Comparison of ENCODE assay signal across 14 cellular contexts in the genomic region with DNA sequence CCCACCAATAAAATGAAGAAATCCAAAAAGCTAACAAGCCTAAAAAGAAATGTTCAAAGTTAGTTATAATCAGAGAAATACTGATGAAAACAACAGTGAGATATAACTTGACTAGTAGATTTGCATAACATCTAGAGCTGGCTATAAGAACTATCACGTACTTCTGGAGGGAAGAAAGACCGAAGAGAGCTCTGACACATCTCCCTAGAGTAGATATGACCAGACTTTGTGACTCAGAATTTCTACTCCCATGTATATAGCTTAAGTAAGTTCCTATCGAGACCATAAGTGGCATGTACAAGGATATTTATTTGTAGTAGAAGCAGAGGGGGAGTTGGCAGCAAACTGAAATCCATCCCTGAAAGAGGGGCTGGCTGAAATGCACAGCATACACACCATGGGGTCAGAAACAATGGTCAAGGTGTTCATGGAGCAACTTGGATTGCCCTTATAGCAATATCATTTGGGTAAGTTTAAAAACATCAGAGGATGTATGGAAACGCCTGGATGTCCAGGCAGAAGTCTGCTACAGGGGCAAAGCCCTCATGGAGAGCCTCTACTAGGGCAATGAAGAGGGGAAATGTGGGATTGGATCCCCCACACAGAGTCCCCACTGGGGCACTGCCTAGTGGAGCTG. TPM values are rescaled to one million over a fixed set of nuclear protein-coding genes. Genes with fewer than 3 reads are reported as not detected.
DNase-seq lines count a peak whose midpoint lies in the region; ATAC-seq and TF ChIP-seq lines count a peak whose summit lies in the region.
"Had no signal": no experiment of that assay in that cellular context is flagged by ENCODE, and none has a peak within 500 bp of the region (broad histone marks: within the 10 kb centered on the region; RNA-seq: fewer than 3 reads in every experiment).

No MANE protein-coding gene starts in this region.

- H3K27ac Mint-ChIP-seq in activated CD4-positive, alpha-beta T cell treated with anti-CD3 and anti-CD28 coated beads for 36 hours = peak overlapping the region; percentile 88
- H3K27ac Mint-ChIP-seq in natural killer cell treated with Interleukin-12 subunit alpha and Interleukin-12 subunit beta and Interleukin-15 and Interleukin-18, amount 100 ng/mL, for 72 hours = peak overlapping the region in 1 of 2 donors; percentile 47
- no peak overlapping the region for H3K27ac Mint-ChIP-seq in natural killer cell
- peak overlapping the region; percentile 92 for H3K27ac Mint-ChIP-seq in activated naive CD8-positive, alpha-beta T cell

- no peaks in the 10 kb centered on the region for H3K9me3 ChIP-seq in testis

- intact Hi-C loops in activated CD4-positive, alpha-beta T cell treated with anti-CD3 and anti-CD28 coated beads for 36 hours (cut with DNase I, micrococcal nuclease) = loop anchor here (1.0 to 10.0 kb wide), 8 partner anchors 40 to 832 kb away; a partner anchor contains a TSS
- intact Hi-C loops in natural killer cell (cut with micrococcal nuclease) (loop anchor here (5.0 kb wide), 1 partner anchor 502 kb away; no protein-coding TSS in a partner anchor), testis (cut with DNase I; ENCODE audit: low total_unique reads) (no loop called here)

- POLR2A ChIA-PET in activated CD4-positive, alpha-beta T cell treated with anti-CD3 and anti-CD28 coated beads for 36 hours (lab: Charles Lee) = interaction anchor here (0.6 to 1.1 kb wide), 5 partner anchors 21 to 237 kb away, joined by 3 to 5 read pairs (median 3); a partner anchor contains a TSS

- peaks cover 7% of the 10 kb centered on the region for H3K9me3 Mint-ChIP-seq in activated CD4-positive, alpha-beta T cell treated with anti-CD3 and anti-CD28 coated beads for 36 hours (ENCODE audit: low read depth)
- H3K9me3 Mint-ChIP-seq in natural killer cell treated with Interleukin-12 subunit alpha and Interleukin-12 subunit beta and Interleukin-15 and Interleukin-18, amount 100 ng/mL, for 72 hours = no peaks in the 10 kb centered on the region
- no peaks in the 10 kb centered on the region for H3K9me3 Mint-ChIP-seq in natural killer cell
- no peaks in the 10 kb centered on the region for H3K9me3 Mint-ChIP-seq in activated naive CD8-positive, alpha-beta T cell (ENCODE audit: low read depth)

- H3K27me3 Mint-ChIP-seq in activated CD4-positive, alpha-beta T cell treated with anti-CD3 and anti-CD28 coated beads for 36 hours = peaks cover 9% of the 10 kb centered on the region
- peaks cover 51 to 75% of the 10 kb centered on the region in 2 donors for H3K27me3 Mint-ChIP-seq in natural killer cell treated with Interleukin-12 subunit alpha and Interleukin-12 subunit beta and Interleukin-15 and Interleukin-18, amount 100 ng/mL, for 72 hours
- peaks cover 19 to 91% of the 10 kb centered on the region in 2 donors for H3K27me3 Mint-ChIP-seq in natural killer cell (ENCODE audit: low read depth in 2 of 2)
- no peaks in the 10 kb centered on the region for H3K27me3 Mint-ChIP-seq in activated naive CD8-positive, alpha-beta T cell

- no peak for TF ChIP-seq POLR2A in testis (IDR thresholded peaks at IDR 0.05)

- no peaks in the 10 kb centered on the region for H3K4me1 ChIP-seq in testis

- DNase-seq in activated CD4-positive, alpha-beta T cell treated with anti-CD3 and anti-CD28 coated beads for 36 hours = peak; percentile 47
- no peak for DNase-seq in activated CD4-positive, alpha-beta T cell treated with anti-CD3 and anti-CD28 coated beads for 1 hour
- no peak for DNase-seq in natural killer cell treated with Interleukin-12 subunit alpha and Interleukin-12 subunit beta and Interleukin-15 and Interleukin-18, amount 100 ng/mL, for 72 hours (ENCODE audit: low spot score)
- DNase-seq in natural killer cell (no peak), globus pallidus (ENCODE audit: low spot score) (no peak), SK-N-DZ (ENCODE audit: low spot score) (no peak), testis (no peak)
- DNase-seq: C1 segment of cervical spinal cord, HCEC 1CT, NCI-H1436, NCI-H2081, NCI-H510A treated with DMSO at 0.1 percent for 48 hours had no signal

- H3K36me3 ChIP-seq in testis (ENCODE audit: low read depth, missing control alignments) = no peaks in the 10 kb centered on the region

- CTCF ChIA-PET in activated CD4-positive, alpha-beta T cell treated with anti-CD3 and anti-CD28 coated beads for 36 hours (lab: Charles Lee) = interaction anchor here (0.6 to 1.6 kb wide), 14 partner anchors 9 to 239 kb away, joined by 3 to 7 read pairs (median 3); no protein-coding TSS in a partner anchor

- H3K27ac ChIP-seq in testis = no peak overlapping the region

- TF ChIP-seq CTCF in natural killer cell (IDR thresholded peaks at IDR 0.05) = no peak
- no peak for TF ChIP-seq CTCF in testis (IDR thresholded peaks at IDR 0.05)

- H3K36me3 Mint-ChIP-seq in activated CD4-positive, alpha-beta T cell treated with anti-CD3 and anti-CD28 coated beads for 36 hours (ENCODE audit: low read depth) = peaks cover 10% of the 10 kb centered on the region
- peaks cover 14% of the 10 kb centered on the region for H3K36me3 Mint-ChIP-seq in natural killer cell treated with Interleukin-12 subunit alpha and Interleukin-12 subunit beta and Interleukin-15 and Interleukin-18, amount 100 ng/mL, for 72 hours
- no peaks in the 10 kb centered on the region for H3K36me3 Mint-ChIP-seq in natural killer cell
- peaks cover 5% of the 10 kb centered on the region for H3K36me3 Mint-ChIP-seq in activated naive CD8-positive, alpha-beta T cell

- H3K27me3 ChIP-seq in testis = no peaks in the 10 kb centered on the region

- H3K4me3 Mint-ChIP-seq in activated CD4-positive, alpha-beta T cell treated with anti-CD3 and anti-CD28 coated beads for 36 hours = no peak overlapping the region
- peak overlapping the region; percentile 33 for H3K4me3 Mint-ChIP-seq in natural killer cell treated with Interleukin-12 subunit alpha and Interleukin-12 subunit beta and Interleukin-15 and Interleukin-18, amount 100 ng/mL, for 72 hours
- H3K4me3 Mint-ChIP-seq in natural killer cell = no peak overlapping the region
- H3K4me3 Mint-ChIP-seq in activated naive CD8-positive, alpha-beta T cell = peak overlapping the region; percentile 38

- no peak overlapping the region for H3K4me3 ChIP-seq in testis

- peaks cover 84% of the 10 kb centered on the region for H3K4me1 Mint-ChIP-seq in activated CD4-positive, alpha-beta T cell treated with anti-CD3 and anti-CD28 coated beads for 36 hours
- peaks cover 12 to 49% of the 10 kb centered on the region in 2 donors for H3K4me1 Mint-ChIP-seq in natural killer cell treated with Interleukin-12 subunit alpha and Interleukin-12 subunit beta and Interleukin-15 and Interleukin-18, amount 100 ng/mL, for 72 hours (ENCODE audit: low read depth in 2 of 2)
- H3K4me1 Mint-ChIP-seq in natural killer cell = peaks cover 12 to 13% of the 10 kb centered on the region in 2 donors
- peaks cover 56% of the 10 kb centered on the region for H3K4me1 Mint-ChIP-seq in activated naive CD8-positive, alpha-beta T cell (ENCODE audit: low read depth)

- ATAC-seq in activated CD4-positive, alpha-beta T cell treated with anti-CD3 and anti-CD28 coated beads for 36 hours = peak; percentile 60
- ATAC-seq in natural killer cell treated with Interleukin-12 subunit alpha and Interleukin-12 subunit beta and Interleukin-15 and Interleukin-18, amount 100 ng/mL, for 72 hours = no peak
- ATAC-seq in natural killer cell = no peak

- WGBS in testis, 2 donors = 75 to 77% methylated on average over 4 of the region's 4 CpGs

RNA-seq across cellular contexts. Expression of a gene that starts 25.6 kb away (rescaled TPM):
- total RNA-seq in activated CD4-positive, alpha-beta T cell treated with anti-CD3 and anti-CD28 coated beads for 36 hours = 10 to 100 TPM in 1 of 2 experiments, 1 to 10 TPM in 1; 9.1 to 11.9 TPM
- under 1 TPM in 1 of 2 donors, not detected in 1; 0.22 TPM for total RNA-seq in natural killer cell treated with Interleukin-12 subunit alpha and Interleukin-12 subunit beta and Interleukin-15 and Interleukin-18, amount 100 ng/mL, for 72 hours
- total RNA-seq in natural killer cell = not detected
- polyA plus RNA-seq in SK-N-DZ (2014; cell fraction: cytosol; rRNA removed) = not detected in 2 replicates
- not detected in 2 replicates for polyA plus RNA-seq in SK-N-DZ (2014; cell fraction: nucleus; rRNA removed)
- not detected for total RNA-seq in testis
- not detected for polyA plus RNA-seq in testis (ENCODE audit: insufficient read depth, low read depth, low replicate concordance)
- total RNA-seq: A172 had no signal

Comparison
In these comparisons a context has a peak if more than half of its experiments do, and no peak if none do; other contexts are left out.
1. H3K4me3 Mint-ChIP-seq: peak in natural killer cell treated with Interleukin-12 subunit alpha and Interleukin-12 subunit beta and Interleukin-15 and Interleukin-18, amount 100 ng/mL, for 72 hours (single experiment) and activated naive CD8-positive, alpha-beta T cell (single experiment); none in activated CD4-positive, alpha-beta T cell treated with anti-CD3 and anti-CD28 coated beads for 36 hours (single experiment) and natural killer cell (single experiment).
2. H3K27ac Mint-ChIP-seq: peak in activated CD4-positive, alpha-beta T cell treated with anti-CD3 and anti-CD28 coated beads for 36 hours (single experiment) and activated naive CD8-positive, alpha-beta T cell (single experiment); none in natural killer cell (0 of 2).
3. RNA of a gene that starts 25.6 kb away (total RNA-seq): 9.1 to 11.9 TPM in activated CD4-positive, alpha-beta T cell treated with anti-CD3 and anti-CD28 coated beads for 36 hours; 0.22 TPM in natural killer cell treated with Interleukin-12 subunit alpha and Interleukin-12 subunit beta and Interleukin-15 and Interleukin-18, amount 100 ng/mL, for 72 hours, not detected in natural killer cell and not detected in testis; every median in the first group is over 4 times any median in the second.